In the genomic region with DNA sequence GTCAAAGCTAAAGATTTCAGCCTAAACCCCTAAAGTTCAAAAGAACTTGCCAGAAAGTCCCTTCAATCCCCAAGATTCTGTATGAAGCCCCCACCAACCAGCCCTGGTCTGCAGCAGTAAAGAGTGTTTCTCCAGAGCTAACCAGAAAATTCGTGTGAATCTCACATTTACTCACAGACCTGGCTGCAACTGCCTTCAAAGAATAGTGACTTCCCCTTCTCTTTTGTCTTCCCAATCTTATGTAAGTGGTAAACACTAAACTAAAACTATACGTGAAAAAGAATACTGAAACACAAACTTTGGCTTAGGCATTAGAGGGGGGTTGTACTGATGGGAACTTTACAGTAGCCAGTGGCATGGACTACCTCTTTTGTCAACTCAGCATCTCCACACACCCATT, we compare ENCODE assay signal across 22 cellular contexts.
"Had no signal": no experiment of that assay in that cellular context is flagged by ENCODE, and none has a peak within 500 bp of the region (broad histone marks: within the 10 kb centered on the region; RNA-seq: fewer than 3 reads in every experiment).

No MANE protein-coding gene starts in this region.

- H3K27me3 ChIP-seq: adrenal gland, SJSA1 had no signal

- H3K4me3 Mint-ChIP-seq: activated CD4-positive, alpha-beta memory T cell treated with anti-CD3 and anti-CD28 coated beads for 36 hours; activated CD4-positive, alpha-beta T cell treated with anti-CD3 and anti-CD28 coated beads, Interleukin-2, amount 10 ng/mL, durations not matched to agents 24 days and 14 days; activated naive CD8-positive, alpha-beta T cell treated with anti-CD3 and anti-CD28 coated beads, Interleukin-2, amount 10 ng/mL, durations not matched to agents 7 days and 5 days; T-helper 17 cell; WTC11 had no signal

- ATAC-seq: PC-3, T-helper 17 cell, WTC11 had no signal

- H3K4me1 Mint-ChIP-seq: activated CD4-positive, alpha-beta T cell treated with anti-CD3 and anti-CD28 coated beads, Interleukin-2, amount 10 ng/mL, durations not matched to agents 24 days and 14 days; activated naive CD8-positive, alpha-beta T cell treated with anti-CD3 and anti-CD28 coated beads, Interleukin-2, amount 10 ng/mL, durations not matched to agents 7 days and 5 days had no signal

- FAIRE-seq: colon, RCC 7860 had no signal

- H3K27ac Mint-ChIP-seq: activated CD4-positive, alpha-beta memory T cell treated with anti-CD3 and anti-CD28 coated beads for 36 hours; activated CD4-positive, alpha-beta T cell treated with anti-CD3 and anti-CD28 coated beads, Interleukin-2, amount 10 ng/mL, durations not matched to agents 24 days and 14 days; activated naive CD8-positive, alpha-beta T cell treated with anti-CD3 and anti-CD28 coated beads, Interleukin-2, amount 10 ng/mL, durations not matched to agents 7 days and 5 days; T-helper 17 cell; WTC11 had no signal

- H3K27ac ChIP-seq: adrenal gland, SJSA1 had no signal

- H3K9me3 ChIP-seq: adrenal gland, SJSA1 had no signal

- H3K36me3 Mint-ChIP-seq: activated CD4-positive, alpha-beta memory T cell treated with anti-CD3 and anti-CD28 coated beads for 36 hours; activated naive CD8-positive, alpha-beta T cell treated with anti-CD3 and anti-CD28 coated beads, Interleukin-2, amount 10 ng/mL, durations not matched to agents 7 days and 5 days; WTC11 had no signal

- H3K36me3 ChIP-seq: adrenal gland, SJSA1 had no signal

- DNase-seq: activated CD4-positive, alpha-beta memory T cell treated with anti-CD3 and anti-CD28 coated beads for 36 hours; activated CD4-positive, alpha-beta T cell treated with anti-CD3 and anti-CD28 coated beads, Interleukin-2, amount 10 ng/mL, durations not matched to agents 24 days and 14 days; activated CD4-positive, CD25-positive, alpha-beta regulatory T cell treated with anti-CD3 and anti-CD28 coated beads, Interleukin-2, amount 50 U/mL, for 72 hours; activated naive CD4-positive, alpha-beta T cell treated with anti-CD3 and anti-CD28 coated beads, Interleukin-2, amount 50 U/mL, for 16 hours; activated naive CD8-positive, alpha-beta T cell treated with anti-CD3 and anti-CD28 coated beads, Interleukin-2, amount 10 ng/mL, durations not matched to agents 7 days and 5 days; adrenal gland; anterior cingulate cortex; cerebellar nuclear complex; MV-4-11; NCI-H1105; NCI-H1436; NCI-H187; NCI-H2081; NCI-H510A treated with DMSO at 0.1 percent for 48 hours; PC-3; SHP77; T-helper 17 cell; T-helper 9 cell had no signal

- H3K4me1 ChIP-seq: adrenal gland had no signal

- H3K4me3 ChIP-seq: adrenal gland, SJSA1 had no signal

- H3K9me3 Mint-ChIP-seq: activated CD4-positive, alpha-beta memory T cell treated with anti-CD3 and anti-CD28 coated beads for 36 hours; activated naive CD8-positive, alpha-beta T cell treated with anti-CD3 and anti-CD28 coated beads, Interleukin-2, amount 10 ng/mL, durations not matched to agents 7 days and 5 days had no signal
